In genomic region chr1:109280768-109281356, GRCh38 we compare ENCODE assay signal across 18 cellular contexts. TPM values are rescaled to one million over a fixed set of nuclear protein-coding genes. Genes with fewer than 3 reads are reported as not detected.
DNase-seq lines count a peak whose midpoint lies in the region; ATAC-seq and TF ChIP-seq lines count a peak whose summit lies in the region.
"Had no signal": no experiment of that assay in that cellular context is flagged by ENCODE, and none has a peak within 500 bp of the region (broad histone marks: within the 10 kb centered on the region; RNA-seq: fewer than 3 reads in every experiment).

No MANE protein-coding gene starts in this region.

- H3K27me3 Mint-ChIP-seq in activated CD8-positive, alpha-beta T cell treated with anti-CD3 and anti-CD28 coated beads, Interleukin-2, amount 10 ng/mL, durations not matched to agents 7 days and 5 days (ENCODE audit: low read depth) = no peaks in the 10 kb centered on the region
- no peaks in the 10 kb centered on the region for H3K27me3 Mint-ChIP-seq in activated CD8-positive, alpha-beta T cell treated with anti-CD3 and anti-CD28 coated beads for 36 hours
- H3K27me3 Mint-ChIP-seq in WTC11 (ENCODE audit: low read depth) (no peaks in the 10 kb centered on the region; the same call in 1 of the 2 replicates), glutamatergic neuron (ENCODE audit: unreplicated experiment) (peaks cover 10% of the 10 kb centered on the region)
- H3K27me3 Mint-ChIP-seq: activated T-cell treated with anti-CD3 and anti-CD28 coated beads, Interleukin-2, amount 50 U/mL, for 24 hours; CD4-positive, CD25-positive, alpha-beta regulatory T cell had no signal

- no peaks in the 10 kb centered on the region for H3K9me3 Mint-ChIP-seq in activated CD8-positive, alpha-beta T cell treated with anti-CD3 and anti-CD28 coated beads, Interleukin-2, amount 10 ng/mL, durations not matched to agents 7 days and 5 days (ENCODE audit: insufficient read depth)
- no peaks in the 10 kb centered on the region for H3K9me3 Mint-ChIP-seq in activated CD8-positive, alpha-beta T cell treated with anti-CD3 and anti-CD28 coated beads for 36 hours
- H3K9me3 Mint-ChIP-seq in WTC11 (no peaks in the 10 kb centered on the region), glutamatergic neuron (ENCODE audit: unreplicated experiment) (peaks cover 9% of the 10 kb centered on the region)
- H3K9me3 Mint-ChIP-seq: activated T-cell treated with anti-CD3 and anti-CD28 coated beads, Interleukin-2, amount 50 U/mL, for 24 hours; CD4-positive, CD25-positive, alpha-beta regulatory T cell had no signal

- intact Hi-C loops in activated CD8-positive, alpha-beta T cell treated with anti-CD3 and anti-CD28 coated beads for 36 hours (cut with micrococcal nuclease) = no loop called here

- POLR2A ChIA-PET in activated CD8-positive, alpha-beta T cell treated with anti-CD3 and anti-CD28 coated beads, Interleukin-2, amount 10 ng/mL, durations not matched to agents 7 days and 5 days (lab: Charles Lee) = no interaction called here
- POLR2A ChIA-PET in activated CD8-positive, alpha-beta T cell treated with anti-CD3 and anti-CD28 coated beads for 36 hours (lab: Charles Lee) = no interaction called here
- POLR2A ChIA-PET in WTC11 (lab: Charles Lee) = no interaction called here

- H3K27ac ChIP-seq in substantia nigra (ENCODE audit: low read depth, low read length, poor library complexity, severe bottlenecking) = peak overlapping the region; percentile 78
- H3K27ac ChIP-seq: prostate gland had no signal

- TF ChIP-seq CTCF in activated CD8-positive, alpha-beta T cell treated with anti-CD3 and anti-CD28 coated beads for 36 hours (IDR thresholded peaks at IDR 0.05) = no peak
- TF ChIP-seq CTCF in WTC11 (IDR thresholded peaks at IDR 0.05) = no peak
- TF ChIP-seq CTCF in glutamatergic neuron (IDR thresholded peaks at IDR 0.05; ENCODE audit: partially characterized antibody, unreplicated experiment) = no peak

- peaks cover 38% of the 10 kb centered on the region for H3K4me1 Mint-ChIP-seq in activated CD8-positive, alpha-beta T cell treated with anti-CD3 and anti-CD28 coated beads, Interleukin-2, amount 10 ng/mL, durations not matched to agents 7 days and 5 days (ENCODE audit: low read depth)
- peaks cover 15% of the 10 kb centered on the region for H3K4me1 Mint-ChIP-seq in activated CD8-positive, alpha-beta T cell treated with anti-CD3 and anti-CD28 coated beads for 36 hours (ENCODE audit: low read depth)
- H3K4me1 Mint-ChIP-seq in WTC11 (peaks cover 41% of the 10 kb centered on the region), glutamatergic neuron (ENCODE audit: low read depth, unreplicated experiment) (peaks cover 18% of the 10 kb centered on the region)

- no peak for ATAC-seq in activated CD8-positive, alpha-beta T cell treated with anti-CD3 and anti-CD28 coated beads, Interleukin-2, amount 10 ng/mL, durations not matched to agents 7 days and 5 days
- ATAC-seq in activated CD8-positive, alpha-beta T cell treated with anti-CD3 and anti-CD28 coated beads for 36 hours = no peak
- no peak for ATAC-seq in WTC11

- DNase-seq in activated CD8-positive, alpha-beta T cell treated with anti-CD3 and anti-CD28 coated beads, Interleukin-2, amount 10 ng/mL, durations not matched to agents 7 days and 5 days = no peak
- DNase-seq in activated CD8-positive, alpha-beta T cell treated with anti-CD3 and anti-CD28 coated beads for 36 hours = no peak
- DNase-seq in WTC11 (ENCODE audit: low spot score) (no peak), glutamatergic neuron (no peak), substantia nigra (lab: John Stamatoyannopoulos, UW) (peak in 1 of 49 donors; percentile 38), NCI-H2196 treated with DMSO at 0.1 percent for 48 hours (lab: John Stamatoyannopoulos, UW; ENCODE audit: unreplicated experiment) (no peak), NCI-H226 (no peak)
- no peak for DNase-seq in stimulated activated naive CD4-positive, alpha-beta T cell treated with Interleukin-2 at 50 U/mL for 16 hours (lab: John Stamatoyannopoulos, UW)
- DNase-seq: activated CD4-positive, alpha-beta T cell treated with anti-CD3 and anti-CD28 coated beads, Interleukin-2, amount 50 U/mL, for 1 hour; activated naive CD4-positive, alpha-beta T cell treated with anti-CD3 and anti-CD28 coated beads, Interleukin-2, amount 50 U/mL, for 16 hours; activated T-cell treated with anti-CD3 and anti-CD28 coated beads, Interleukin-2, amount 50 U/mL, for 24 hours; CD4-positive, CD25-positive, alpha-beta regulatory T cell; esophagus squamous epithelium; NCI-H1417; NCI-H774; tibial artery had no signal

- H3K27ac Mint-ChIP-seq in activated CD8-positive, alpha-beta T cell treated with anti-CD3 and anti-CD28 coated beads, Interleukin-2, amount 10 ng/mL, durations not matched to agents 7 days and 5 days = no peak overlapping the region
- no peak overlapping the region for H3K27ac Mint-ChIP-seq in activated CD8-positive, alpha-beta T cell treated with anti-CD3 and anti-CD28 coated beads for 36 hours
- peak overlapping the region; percentile 60; the same call in 1 of the 2 replicates for H3K27ac Mint-ChIP-seq in WTC11
- no peak overlapping the region for H3K27ac Mint-ChIP-seq in glutamatergic neuron (ENCODE audit: unreplicated experiment)
- H3K27ac Mint-ChIP-seq: activated T-cell treated with anti-CD3 and anti-CD28 coated beads, Interleukin-2, amount 50 U/mL, for 24 hours had no signal

- peak overlapping the region; percentile 99 for H3K4me3 Mint-ChIP-seq in activated CD8-positive, alpha-beta T cell treated with anti-CD3 and anti-CD28 coated beads, Interleukin-2, amount 10 ng/mL, durations not matched to agents 7 days and 5 days
- H3K4me3 Mint-ChIP-seq in activated CD8-positive, alpha-beta T cell treated with anti-CD3 and anti-CD28 coated beads for 36 hours = no peak overlapping the region
- H3K4me3 Mint-ChIP-seq in WTC11 (0 out of 2 replicates have a peak overlapping the region, but pooled peaks have one; percentile 99), glutamatergic neuron (ENCODE audit: unreplicated experiment) (peak overlapping the region; percentile 46)
- H3K4me3 Mint-ChIP-seq: activated T-cell treated with anti-CD3 and anti-CD28 coated beads, Interleukin-2, amount 50 U/mL, for 24 hours had no signal

- CTCF ChIA-PET in activated CD8-positive, alpha-beta T cell treated with anti-CD3 and anti-CD28 coated beads, Interleukin-2, amount 10 ng/mL, durations not matched to agents 7 days and 5 days (lab: Charles Lee) = interaction anchor here (3.3 to 5.4 kb wide), 2 partner anchors 118 kb away, joined by 36 to 166 read pairs; partner anchors contain the start of gene SORT1
- CTCF ChIA-PET in activated CD8-positive, alpha-beta T cell treated with anti-CD3 and anti-CD28 coated beads for 36 hours (lab: Charles Lee) = interaction anchor here (3.3 kb wide), 1 partner anchor 119 kb away, joined by 52 read pairs; the partner anchor contains the start of gene SORT1
- CTCF ChIA-PET in WTC11 (lab: Charles Lee) = no interaction called here

- peaks cover 25% of the 10 kb centered on the region for H3K36me3 Mint-ChIP-seq in activated CD8-positive, alpha-beta T cell treated with anti-CD3 and anti-CD28 coated beads, Interleukin-2, amount 10 ng/mL, durations not matched to agents 7 days and 5 days (ENCODE audit: low read depth)
- no peaks in the 10 kb centered on the region for H3K36me3 Mint-ChIP-seq in activated CD8-positive, alpha-beta T cell treated with anti-CD3 and anti-CD28 coated beads for 36 hours (ENCODE audit: low read depth)
- H3K36me3 Mint-ChIP-seq in WTC11 (peaks cover 24% of the 10 kb centered on the region), glutamatergic neuron (ENCODE audit: unreplicated experiment) (no peaks in the 10 kb centered on the region)
- H3K36me3 Mint-ChIP-seq: CD4-positive, CD25-positive, alpha-beta regulatory T cell had no signal

TF ChIP-seq in WTC11, 78 proteins besides CTCF, POLR2A, EP300 and RAD21 (continues in another document):
- TF ChIP-seq NFE2L1 (CRISPR knock-in tag; IDR thresholded peaks at IDR 0.05) (no peak), CREB1 (CRISPR knock-in tag; IDR thresholded peaks at IDR 0.05) (no peak), NR1H2 (CRISPR knock-in tag; IDR thresholded peaks at IDR 0.05) (no peak), ZNF263 (CRISPR knock-in tag; IDR thresholded peaks at IDR 0.05; ENCODE audit: low read depth) (no peak), ESRRA (CRISPR knock-in tag; IDR thresholded peaks at IDR 0.05; ENCODE audit: borderline replicate concordance) (no peak), USF2 (CRISPR knock-in tag; IDR thresholded peaks at IDR 0.05) (no peak)
- TF ChIP-seq, protein P1, sequence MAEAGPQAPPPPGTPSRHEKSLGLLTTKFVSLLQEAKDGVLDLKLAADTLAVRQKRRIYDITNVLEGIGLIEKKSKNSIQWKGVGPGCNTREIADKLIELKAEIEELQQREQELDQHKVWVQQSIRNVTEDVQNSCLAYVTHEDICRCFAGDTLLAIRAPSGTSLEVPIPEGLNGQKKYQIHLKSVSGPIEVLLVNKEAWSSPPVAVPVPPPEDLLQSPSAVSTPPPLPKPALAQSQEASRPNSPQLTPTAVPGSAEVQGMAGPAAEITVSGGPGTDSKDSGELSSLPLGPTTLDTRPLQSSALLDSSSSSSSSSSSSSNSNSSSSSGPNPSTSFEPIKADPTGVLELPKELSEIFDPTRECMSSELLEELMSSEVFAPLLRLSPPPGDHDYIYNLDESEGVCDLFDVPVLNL (CRISPR knock-in tag; IDR thresholded peaks at IDR 0.05; ENCODE audit: borderline replicate concordance, low read depth) = no peak

RNA-seq across cellular contexts. Expression of gene PSRC1, which starts 2.1 kb away (rescaled TPM):
- 10 to 100 TPM; 38.2 to 40.7 TPM for total RNA-seq in activated CD8-positive, alpha-beta T cell treated with anti-CD3 and anti-CD28 coated beads, Interleukin-2, amount 10 ng/mL, durations not matched to agents 7 days and 5 days
- total RNA-seq in activated CD8-positive, alpha-beta T cell treated with anti-CD3 and anti-CD28 coated beads for 36 hours = 10 to 100 TPM; 12.9 to 14.0 TPM
- 56.9 to 68.4 TPM (median 64.1 TPM) in 3 replicates for total RNA-seq in WTC11 (2021)
- 13.9 TPM for total RNA-seq in glutamatergic neuron (ENCODE audit: unreplicated experiment)

RNA-seq across cellular contexts. Expression of gene MYBPHL, which starts 25.9 kb away (rescaled TPM):
- not detected for total RNA-seq in activated CD8-positive, alpha-beta T cell treated with anti-CD3 and anti-CD28 coated beads, Interleukin-2, amount 10 ng/mL, durations not matched to agents 7 days and 5 days
- total RNA-seq in activated CD8-positive, alpha-beta T cell treated with anti-CD3 and anti-CD28 coated beads for 36 hours = not detected
- 0.23 to 1.2 TPM (median 0.94 TPM) in 3 replicates for total RNA-seq in WTC11 (2021)
- total RNA-seq in glutamatergic neuron (ENCODE audit: unreplicated experiment) = 0.64 TPM
- total RNA-seq: CD4-positive, CD25-positive, alpha-beta regulatory T cell; esophagus squamous epithelium; HT-29; prostate gland had no signal

RNA-seq across cellular contexts. Expression of gene CELSR2, which starts 31.5 kb away (rescaled TPM):
- total RNA-seq in activated CD8-positive, alpha-beta T cell treated with anti-CD3 and anti-CD28 coated beads, Interleukin-2, amount 10 ng/mL, durations not matched to agents 7 days and 5 days = 1 to 10 TPM; 4.9 to 5.2 TPM
- total RNA-seq in activated CD8-positive, alpha-beta T cell treated with anti-CD3 and anti-CD28 coated beads for 36 hours = 1 to 10 TPM; 2.7 to 3.1 TPM
- 26.8 to 31.3 TPM (median 28.2 TPM) in 3 replicates for total RNA-seq in WTC11 (2021)
- 181 TPM for total RNA-seq in glutamatergic neuron (ENCODE audit: unreplicated experiment)
